Comparison of ENCODE assay signal across 1 cellular context in genomic region chr10:119237722-119238436, GRCh38.
TF ChIP-seq lines count a peak whose summit lies in the region.

No MANE protein-coding gene starts in this region.

TF ChIP-seq in HepG2, 621 proteins besides CTCF, POLR2A, EP300 and RAD21 (continued from another document):
- TF ChIP-seq HNF4G (IDR thresholded peaks at IDR 0.05; ENCODE audit: borderline replicate concordance, low read depth, low read length) (peak; percentile 35; the same call in 1 of the 2 replicates), HNF4G (CRISPR knock-in tag; IDR thresholded peaks at IDR 0.05; ENCODE audit: borderline replicate concordance, low read depth) (no peak), BATF2 (CRISPR knock-in tag; IDR thresholded peaks at IDR 0.05) (no peak), ZNF3 (CRISPR knock-in tag; IDR thresholded peaks at IDR 0.05) (no peak), ZNF496 (CRISPR knock-in tag; IDR thresholded peaks at IDR 0.05; ENCODE audit: insufficient replicate concordance) (no peak), HOXD1 (CRISPR knock-in tag; IDR thresholded peaks at IDR 0.05) (no peak)
